ENCODE assay signal across 9 cellular contexts in genomic region chrX:31136144-31136572, GRCh38.
A peak's percentile ranks its signal among the peaks of the same experiment; 100 is the strongest.
DNase-seq lines count a peak whose midpoint lies in the region; ATAC-seq, FAIRE-seq and TF ChIP-seq lines count a peak whose summit lies in the region.
"Had no signal": no experiment of that assay in that cellular context is flagged by ENCODE, and none has a peak within 500 bp of the region (broad histone marks: within the 10 kb centered on the region; RNA-seq: fewer than 3 reads in every experiment).

No MANE protein-coding gene starts in this region.

- DNase-seq in activated T-cell treated with anti-CD3 and anti-CD28 coated beads, Interleukin-2, amount 50 U/mL, for 4 hours: no peak
- no peak for DNase-seq in activated T-cell treated with anti-CD3 and anti-CD28 coated beads for 4 hours
- peak; percentile 3 to 9 for DNase-seq in Kasumi-1 (lab: John Stamatoyannopoulos, UW)
- no peak for DNase-seq in H54 (ENCODE audit: insufficient read length, low spot score)
- DNase-seq in natural killer cell: no peak
- no peak for DNase-seq in activated CD4-positive, CD25-positive, alpha-beta regulatory T cell treated with anti-CD3 and anti-CD28 coated beads, Interleukin-2, amount 50 U/mL, for 72 hours
- DNase-seq: lower lobe of right lung had no signal

- no peaks in the 10 kb centered on the region for H3K36me3 Mint-ChIP-seq in activated T-cell treated with anti-CD3 and anti-CD28 coated beads, Interleukin-2, amount 50 U/mL, for 4 hours (ENCODE audit: insufficient read depth)
- peaks cover 18% of the 10 kb centered on the region for H3K36me3 Mint-ChIP-seq in stimulated activated memory B cell treated with anti-CD40 and anti-IgM and Interleukin-4, amounts not matched to agents 10 μg/mL and 1 μg/mL and 100 μg/mL, for 72 hours
- H3K36me3 Mint-ChIP-seq in natural killer cell: no peaks in the 10 kb centered on the region

- no peak for TF ChIP-seq CTCF in natural killer cell (IDR thresholded peaks at IDR 0.05)

- no peak for TF ChIP-seq POLR2A in H54 (IDR thresholded peaks at IDR 0.05; ENCODE audit: low read depth, low read length)

- H3K27ac Mint-ChIP-seq in stimulated activated memory B cell treated with anti-CD40 and anti-IgM and Interleukin-4, amounts not matched to agents 10 μg/mL and 1 μg/mL and 100 μg/mL, for 72 hours: no peak overlapping the region
- no peak overlapping the region for H3K27ac Mint-ChIP-seq in natural killer cell

- H3K4me1 Mint-ChIP-seq in activated T-cell treated with anti-CD3 and anti-CD28 coated beads, Interleukin-2, amount 50 U/mL, for 4 hours (ENCODE audit: low read depth): peaks cover 6% of the 10 kb centered on the region
- H3K4me1 Mint-ChIP-seq in stimulated activated memory B cell treated with anti-CD40 and anti-IgM and Interleukin-4, amounts not matched to agents 10 μg/mL and 1 μg/mL and 100 μg/mL, for 72 hours: peaks cover 12% of the 10 kb centered on the region
- no peaks in the 10 kb centered on the region for H3K4me1 Mint-ChIP-seq in natural killer cell

- intact Hi-C loops in natural killer cell (cut with micrococcal nuclease): no loop called here

- peak overlapping the region; percentile 31 for H3K4me3 Mint-ChIP-seq in activated T-cell treated with anti-CD3 and anti-CD28 coated beads, Interleukin-2, amount 50 U/mL, for 4 hours
- H3K4me3 Mint-ChIP-seq in stimulated activated memory B cell treated with anti-CD40 and anti-IgM and Interleukin-4, amounts not matched to agents 10 μg/mL and 1 μg/mL and 100 μg/mL, for 72 hours: peak overlapping the region; percentile 38
- H3K4me3 Mint-ChIP-seq in natural killer cell: no peak overlapping the region

- no peak for FAIRE-seq in H54 (lab: Jason Lieb, UNC)

- no peak for ATAC-seq in activated T-cell treated with anti-CD3 and anti-CD28 coated beads, Interleukin-2, amount 50 U/mL, for 4 hours
- ATAC-seq in HG02840 (IDR thresholded peaks at IDR 0.05; ENCODE audit: low FRiP score, unreplicated experiment) (peak; percentile 91), natural killer cell (no peak)
- ATAC-seq in stimulated activated memory B cell treated with anti-CD40 and anti-IgM and Interleukin-4, amounts not matched to agents 10 μg/mL and 1 μg/mL and 100 μg/mL, for 72 hours: peak; percentile 85
- ATAC-seq: lower lobe of right lung had no signal

- H3K27me3 Mint-ChIP-seq in activated T-cell treated with anti-CD3 and anti-CD28 coated beads, Interleukin-2, amount 50 U/mL, for 4 hours (ENCODE audit: low read depth): no peaks in the 10 kb centered on the region
- H3K27me3 Mint-ChIP-seq in stimulated activated memory B cell treated with anti-CD40 and anti-IgM and Interleukin-4, amounts not matched to agents 10 μg/mL and 1 μg/mL and 100 μg/mL, for 72 hours: no peaks in the 10 kb centered on the region
- H3K27me3 Mint-ChIP-seq in natural killer cell (ENCODE audit: low read depth in 2 of 2): peaks cover 0 to 2% of the 10 kb centered on the region in 2 donors

- H3K9me3 Mint-ChIP-seq in activated T-cell treated with anti-CD3 and anti-CD28 coated beads, Interleukin-2, amount 50 U/mL, for 4 hours: no peaks in the 10 kb centered on the region
- no peaks in the 10 kb centered on the region for H3K9me3 Mint-ChIP-seq in stimulated activated memory B cell treated with anti-CD40 and anti-IgM and Interleukin-4, amounts not matched to agents 10 μg/mL and 1 μg/mL and 100 μg/mL, for 72 hours
- H3K9me3 Mint-ChIP-seq in natural killer cell: peaks cover 0 to 2% of the 10 kb centered on the region in 2 donors

Comparison
In these comparisons a context has a peak if more than half of its experiments do, and no peak if none do; other contexts are left out.
1. ATAC-seq: peak in HG02840 (single experiment) and stimulated activated memory B cell treated with anti-CD40 and anti-IgM and Interleukin-4, amounts not matched to agents 10 μg/mL and 1 μg/mL and 100 μg/mL, for 72 hours (single experiment); none in activated T-cell treated with anti-CD3 and anti-CD28 coated beads, Interleukin-2, amount 50 U/mL, for 4 hours (0 of 2) and natural killer cell (0 of 3).
2. DNase-seq: peak in Kasumi-1 (2 of 2); none in activated T-cell treated with anti-CD3 and anti-CD28 coated beads, Interleukin-2, amount 50 U/mL, for 4 hours (single experiment), activated T-cell treated with anti-CD3 and anti-CD28 coated beads for 4 hours (single experiment), H54 (single experiment), natural killer cell (single experiment) and activated CD4-positive, CD25-positive, alpha-beta regulatory T cell treated with anti-CD3 and anti-CD28 coated beads, Interleukin-2, amount 50 U/mL, for 72 hours (single experiment).